Comparison of ENCODE assay signal across 8 cellular contexts in the genomic region with DNA sequence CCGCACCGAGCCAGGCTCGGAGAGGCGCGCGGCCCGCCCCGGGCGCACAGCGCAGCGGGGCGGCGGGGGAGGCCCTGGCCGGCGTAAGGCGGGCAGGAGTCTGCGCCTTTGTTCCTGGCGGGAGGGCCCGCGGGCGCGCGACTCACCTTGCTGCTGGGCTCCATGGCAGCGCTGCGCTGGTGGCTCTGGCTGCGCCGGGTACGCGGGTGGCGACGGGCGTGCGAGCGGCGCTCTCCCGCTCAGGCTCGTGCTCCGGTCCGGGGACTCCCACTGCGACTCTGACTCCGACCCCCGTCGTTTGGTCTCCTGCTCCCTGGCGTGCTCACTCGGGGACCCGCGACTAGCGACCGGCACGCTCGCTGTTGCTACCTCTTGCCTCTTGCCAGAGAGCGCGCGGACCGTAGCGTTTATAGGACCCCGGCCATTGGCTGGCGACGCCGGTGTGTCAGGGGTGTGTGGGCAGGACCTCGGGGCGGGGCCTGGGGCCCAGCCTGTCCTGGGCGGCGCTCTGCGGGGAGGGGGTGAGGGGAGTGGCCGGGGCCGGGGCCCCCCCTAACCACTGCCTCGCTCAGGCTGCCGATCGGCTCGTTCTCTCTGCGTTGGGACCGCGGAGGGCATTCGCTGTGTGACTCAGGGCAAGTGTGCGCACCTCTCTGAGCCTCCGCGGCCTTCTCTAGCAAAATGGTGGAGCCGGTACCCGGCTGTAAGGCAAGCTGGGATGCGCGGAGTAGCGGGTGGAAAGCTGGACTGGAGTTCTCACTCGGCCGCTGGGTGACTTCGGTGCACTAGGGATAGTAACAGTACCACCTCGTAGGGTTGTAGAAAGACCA. TPM values are rescaled to one million over a fixed set of nuclear protein-coding genes. Genes with fewer than 3 reads are reported as not detected.
DNase-seq lines count a peak whose midpoint lies in the region; ATAC-seq and TF ChIP-seq lines count a peak whose summit lies in the region.

A gene (minus strand): TSS at position 381 of the 830 bp plus-strand sequence. CDS start 217 bp downstream, at position 164.

- H3K27me3 Mint-ChIP-seq in CD4-positive, alpha-beta T cell = no peaks in the 10 kb centered on the region
- H3K27me3 Mint-ChIP-seq in activated CD8-positive, alpha-beta T cell treated with anti-CD3 and anti-CD28 coated beads, Interleukin-2, amount 10 ng/mL, durations not matched to agents 7 days and 5 days (ENCODE audit: low read depth) = peaks cover 7% of the 10 kb centered on the region

- DNase-seq in CD4-positive, alpha-beta T cell = peak; percentile 89 to 95 (median 94)
- peak; percentile 98 for DNase-seq in HK-2 (ENCODE audit: unreplicated experiment)
- peak; percentile 69 for DNase-seq in NCI-H82 treated with DMSO at 0.1 percent for 48 hours (lab: John Stamatoyannopoulos, UW; ENCODE audit: unreplicated experiment)
- DNase-seq in activated CD8-positive, alpha-beta T cell treated with anti-CD3 and anti-CD28 coated beads, Interleukin-2, amount 10 ng/mL, durations not matched to agents 7 days and 5 days = peak; percentile 97
- peak; percentile 93 for DNase-seq in effector CD8-positive, alpha-beta T cell (lab: John Stamatoyannopoulos, UW)
- peak; percentile 98 for DNase-seq in medulla oblongata (ENCODE audit: extremely low spot score)
- peak; percentile 93 to 96 (median 93) for DNase-seq in stimulated activated CD4-positive, alpha-beta T cell treated with anti-CD3 and anti-CD28 coated beads, TNF-alpha, amount 100 ng/mL, for 48 hours (ENCODE audit: low read depth in 3 of 3)

- TF ChIP-seq CTCF in CD4-positive, alpha-beta T cell (IDR thresholded peaks at IDR 0.05) = no peak

- POLR2A ChIA-PET in CD4-positive, alpha-beta T cell (lab: Charles Lee) = interaction anchor here (0.6 to 3.9 kb wide), 12 partner anchors 13 to 301 kb away, joined by 3 to 34 read pairs (median 4); a partner anchor contains a TSS
- POLR2A ChIA-PET in activated CD8-positive, alpha-beta T cell treated with anti-CD3 and anti-CD28 coated beads, Interleukin-2, amount 10 ng/mL, durations not matched to agents 7 days and 5 days (lab: Charles Lee) = interaction anchor here (0.6 to 1.4 kb wide), 6 partner anchors 17 to 276 kb away, joined by 3 to 10 read pairs (median 4); a partner anchor contains a TSS

- peaks cover 36% of the 10 kb centered on the region for H3K36me3 Mint-ChIP-seq in CD4-positive, alpha-beta T cell (ENCODE audit: low read depth)
- peaks cover 34% of the 10 kb centered on the region for H3K36me3 Mint-ChIP-seq in activated CD8-positive, alpha-beta T cell treated with anti-CD3 and anti-CD28 coated beads, Interleukin-2, amount 10 ng/mL, durations not matched to agents 7 days and 5 days (ENCODE audit: low read depth)

- peak; percentile 90 for ATAC-seq in CD4-positive, alpha-beta T cell (ENCODE audit: poor library complexity)
- ATAC-seq in GM19455 (IDR thresholded peaks at IDR 0.05; ENCODE audit: unreplicated experiment) = peak; percentile 78
- ATAC-seq in activated CD8-positive, alpha-beta T cell treated with anti-CD3 and anti-CD28 coated beads, Interleukin-2, amount 10 ng/mL, durations not matched to agents 7 days and 5 days = peak; percentile 88

- peak within 1 kb of the TSS; percentile 96 for H3K27ac Mint-ChIP-seq in CD4-positive, alpha-beta T cell
- peak within 1 kb of the TSS; percentile 96 for H3K27ac Mint-ChIP-seq in activated CD8-positive, alpha-beta T cell treated with anti-CD3 and anti-CD28 coated beads, Interleukin-2, amount 10 ng/mL, durations not matched to agents 7 days and 5 days

- peak within 1 kb of the TSS; percentile 76 for H3K27ac ChIP-seq in CD4-positive, alpha-beta T cell (ENCODE audit: low read depth, low read length)

- no peaks in the 10 kb centered on the region for H3K27me3 ChIP-seq in CD4-positive, alpha-beta T cell (ENCODE audit: control insufficient read depth, insufficient read depth, low read length)

- intact Hi-C loops in CD4-positive, alpha-beta T cell (cut with DNase I, micrococcal nuclease) = loop anchor here (1.0 to 10.0 kb wide), 6 partner anchors 26 to 624 kb away; a partner anchor contains a TSS

- peak within 1 kb of the TSS; percentile 100 for H3K4me3 Mint-ChIP-seq in CD4-positive, alpha-beta T cell
- H3K4me3 Mint-ChIP-seq in activated CD8-positive, alpha-beta T cell treated with anti-CD3 and anti-CD28 coated beads, Interleukin-2, amount 10 ng/mL, durations not matched to agents 7 days and 5 days = peak within 1 kb of the TSS; percentile 99

- CTCF ChIA-PET in CD4-positive, alpha-beta T cell (lab: Charles Lee) = interaction anchor here (2.2 kb wide), 1 partner anchor 36 kb away, joined by 19 read pairs; no protein-coding TSS in a partner anchor
- CTCF ChIA-PET in activated CD8-positive, alpha-beta T cell treated with anti-CD3 and anti-CD28 coated beads, Interleukin-2, amount 10 ng/mL, durations not matched to agents 7 days and 5 days (lab: Charles Lee) = interaction anchor here (0.6 to 1.5 kb wide), 4 partner anchors 9 to 115 kb away, joined by 3 to 8 read pairs (median 3); no protein-coding TSS in a partner anchor

- no peaks in the 10 kb centered on the region for H3K9me3 ChIP-seq in CD4-positive, alpha-beta T cell (ENCODE audit: control insufficient read depth, low read length)

- no peaks in the 10 kb centered on the region for H3K9me3 Mint-ChIP-seq in CD4-positive, alpha-beta T cell
- no peaks in the 10 kb centered on the region for H3K9me3 Mint-ChIP-seq in activated CD8-positive, alpha-beta T cell treated with anti-CD3 and anti-CD28 coated beads, Interleukin-2, amount 10 ng/mL, durations not matched to agents 7 days and 5 days (ENCODE audit: insufficient read depth)

- H3K4me1 Mint-ChIP-seq in CD4-positive, alpha-beta T cell (ENCODE audit: low read depth) = peaks cover 60% of the 10 kb centered on the region
- peaks cover 63% of the 10 kb centered on the region for H3K4me1 Mint-ChIP-seq in activated CD8-positive, alpha-beta T cell treated with anti-CD3 and anti-CD28 coated beads, Interleukin-2, amount 10 ng/mL, durations not matched to agents 7 days and 5 days (ENCODE audit: low read depth)

RNA-seq across cellular contexts. Expression of the gene that starts here (rescaled TPM):
- total RNA-seq in CD4-positive, alpha-beta T cell = 10 to 100 TPM; 78.6 to 80.9 TPM
- 100 to 1,000 TPM; 113 to 123 TPM for total RNA-seq in activated CD8-positive, alpha-beta T cell treated with anti-CD3 and anti-CD28 coated beads, Interleukin-2, amount 10 ng/mL, durations not matched to agents 7 days and 5 days

Comparison
In these comparisons a context has a peak if more than half of its experiments do, and no peak if none do; other contexts are left out.
1. Peak in every context shown above with its lines: DNase-seq, ATAC-seq and H3K27ac ChIP-seq.